ENCODE assay signal across 8 cellular contexts in the genomic region with DNA sequence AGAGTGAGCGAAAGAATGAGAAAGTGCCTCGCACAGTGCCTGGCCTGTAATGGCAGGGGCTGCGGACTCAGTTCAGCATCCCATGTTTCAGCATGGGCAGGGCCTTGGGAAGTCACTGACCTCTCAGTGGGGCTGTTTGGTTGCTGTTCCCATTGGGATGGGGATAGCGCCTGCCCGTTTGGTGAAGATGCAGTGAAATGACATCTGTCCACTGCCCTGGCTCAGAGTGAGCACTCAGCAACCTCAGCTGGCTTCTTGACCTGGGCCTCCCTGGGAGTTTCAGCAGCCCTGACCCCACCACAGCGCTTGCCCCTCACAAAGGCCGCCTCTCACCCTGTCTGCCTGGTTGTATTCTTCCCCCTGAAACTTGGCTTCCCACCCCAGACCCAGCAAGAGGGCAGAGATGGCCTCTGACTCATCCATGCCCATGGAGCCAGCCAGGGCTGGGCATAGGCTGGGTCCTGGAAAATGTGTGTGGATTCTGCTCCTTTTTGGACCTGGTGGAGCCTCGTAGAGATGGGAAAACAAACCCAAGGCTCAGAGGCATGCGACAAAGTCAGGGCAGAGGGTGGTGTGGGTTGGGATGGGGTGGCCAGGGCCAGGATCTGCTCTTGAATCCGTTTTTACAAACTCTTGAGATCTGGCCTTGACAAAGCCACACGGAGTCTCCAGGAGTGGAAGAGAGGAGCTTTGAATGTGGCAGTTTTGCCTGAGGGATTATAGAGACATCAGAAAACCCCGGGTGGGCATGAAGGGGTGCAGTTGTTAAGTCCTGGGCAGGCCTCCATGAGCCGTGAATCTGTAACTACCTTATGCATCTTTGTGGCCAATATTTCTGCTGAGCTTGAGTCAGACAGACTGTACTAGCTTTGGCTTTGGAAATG. TPM values are rescaled to one million over a fixed set of nuclear protein-coding genes. Genes with fewer than 3 reads are reported as not detected.
DNase-seq lines count a peak whose midpoint lies in the region; ATAC-seq, FAIRE-seq and TF ChIP-seq lines count a peak whose summit lies in the region.

No MANE protein-coding gene starts in this region.

- no peak for DNase-seq in CD4-positive, CD25-positive, alpha-beta regulatory T cell
- DNase-seq in PC-3 (peak; percentile 40), endothelial cell of umbilical vein (ENCODE audit: low read depth, low spot score) (peak; percentile 22), ovary (peak in 1 of 5 donors; percentile 35), Kasumi-1 (lab: John Stamatoyannopoulos, UW) (no peak), NCI-H1436 treated with DMSO at 0.1 percent for 48 hours (lab: John Stamatoyannopoulos, UW) (no peak), DMS114 treated with DMSO at 0.1 percent for 48 hours (lab: John Stamatoyannopoulos, UW; ENCODE audit: unreplicated experiment) (no peak), putamen (ENCODE audit: low spot score) (no peak)

- peaks cover 9% of the 10 kb centered on the region for H3K36me3 Mint-ChIP-seq in CD4-positive, CD25-positive, alpha-beta regulatory T cell

- dilution Hi-C loops in endothelial cell of umbilical vein (cut with MboI; ENCODE audit: extremely low pct_ligation_motif_present, low sequenced_read_pairs): no loop called here

- H3K4me1 Mint-ChIP-seq in CD4-positive, CD25-positive, alpha-beta regulatory T cell: peaks cover 0 to 42% (median 17%) of the 10 kb centered on the region in 4 donors

- peak overlapping the region; percentile 74 for H3K4me3 ChIP-seq in CD4-positive, CD25-positive, alpha-beta regulatory T cell (ENCODE audit: low read depth, low read length)
- H3K4me3 ChIP-seq in PC-3 (ENCODE audit: low read length): peak overlapping the region; percentile 74
- no peak overlapping the region for H3K4me3 ChIP-seq in endothelial cell of umbilical vein (replicated peaks in 1 of 3; ENCODE audit: insufficient read depth in 1 of 3, low read depth in 1 of 3, low read length in 3 of 3)
- H3K4me3 ChIP-seq in ovary: peak overlapping the region; percentile 64

- H4K20me1 ChIP-seq in PC-3 (ENCODE audit: low read length) (no peaks in the 10 kb centered on the region), endothelial cell of umbilical vein (replicated peaks; ENCODE audit: control insufficient read depth, extremely low read depth, insufficient read depth, low read length) (no peaks in the 10 kb centered on the region)

- peaks cover 22% of the 10 kb centered on the region for H3K4me1 ChIP-seq in CD4-positive, CD25-positive, alpha-beta regulatory T cell (ENCODE audit: control insufficient read depth, insufficient read depth, low read length, poor library complexity, severe bottlenecking)
- H3K4me1 ChIP-seq in PC-3 (ENCODE audit: insufficient read depth, low read length) (peaks cover 26% of the 10 kb centered on the region), endothelial cell of umbilical vein (ENCODE audit: control insufficient read depth, extremely low read depth, insufficient read depth, low read length) (peaks cover 18% of the 10 kb centered on the region), ovary (ENCODE audit: insufficient read depth) (peaks cover 10% of the 10 kb centered on the region)

- no peak for TF ChIP-seq EP300 in ovary (IDR thresholded peaks at IDR 0.05)

- H3K4me2 ChIP-seq in PC-3 (ENCODE audit: low read length) (peak overlapping the region; percentile 93), endothelial cell of umbilical vein (ENCODE audit: insufficient read depth, low read length) (peak overlapping the region; percentile 88)

- WGBS in ovary, 3 donors: 43 to 54% (median 50%) methylated on average over 13 of the region's 13 CpGs

- POLR2A ChIA-PET in PC-3 (lab: Charles Lee; ENCODE audit: unreplicated experiment): no interaction called here
- POLR2A ChIA-PET in endothelial cell of umbilical vein (lab: Charles Lee): no interaction called here

- BruUV-seq in PC-3 (replicated peaks; lab: Mats Ljungman, UMichigan) (TSS peak; percentile 34), endothelial cell of umbilical vein (replicated peaks; lab: Mats Ljungman, UMichigan) (no TSS peak)

- no peaks in the 10 kb centered on the region for H3F3A ChIP-seq in PC-3 (ENCODE audit: low read length, unreplicated experiment)

- no peak for FAIRE-seq in endothelial cell of umbilical vein (lab: Jason Lieb, UNC)

- intact Hi-C loops in PC-3 (cut with micrococcal nuclease) (no loop called here), endothelial cell of umbilical vein (cut with micrococcal nuclease) (loop anchor here (1.0 kb wide), 1 partner anchor 103 kb away; no protein-coding TSS in a partner anchor), ovary (cut with DNase I) (no loop called here)

- TF ChIP-seq POLR2A in endothelial cell of umbilical vein (IDR thresholded peaks at IDR 0.05; ENCODE audit: low read depth, low read length) (no peak), ovary (IDR thresholded peaks at IDR 0.05) (no peak)

- H3K27me3 ChIP-seq in CD4-positive, CD25-positive, alpha-beta regulatory T cell (ENCODE audit: control insufficient read depth, insufficient read depth, low read length): no peaks in the 10 kb centered on the region
- no peaks in the 10 kb centered on the region for H3K27me3 ChIP-seq in PC-3 (ENCODE audit: low read length)
- H3K27me3 ChIP-seq in endothelial cell of umbilical vein (ENCODE audit: control insufficient read depth in 2 of 2, insufficient read depth in 2 of 2, low read length in 2 of 2): no peaks in the 10 kb centered on the region
- H3K27me3 ChIP-seq in ovary: no peaks in the 10 kb centered on the region

- H3K9ac ChIP-seq in PC-3 (ENCODE audit: low read length) (peak overlapping the region; percentile 73; the same call in 1 of the 2 replicates), endothelial cell of umbilical vein (replicated peaks; ENCODE audit: extremely low read depth, insufficient read depth, low read length) (no peak overlapping the region)

- CTCF ChIA-PET in PC-3 (lab: Charles Lee): no interaction called here
- CTCF ChIA-PET in endothelial cell of umbilical vein (lab: Charles Lee): interaction anchor here (1.0 to 2.2 kb wide), 6 partner anchors 8 to 103 kb away, joined by 3 to 9 read pairs (median 4); no protein-coding TSS in a partner anchor

- no peaks in the 10 kb centered on the region for H3K9me2 ChIP-seq in PC-3 (replicated peaks; ENCODE audit: low read length)

- peak overlapping the region; percentile 81 for H3K27ac ChIP-seq in CD4-positive, CD25-positive, alpha-beta regulatory T cell (ENCODE audit: insufficient read depth, low read length, poor library complexity, severe bottlenecking)
- H3K27ac ChIP-seq in PC-3 (ENCODE audit: low read length) (no peak overlapping the region), endothelial cell of umbilical vein (ENCODE audit: insufficient read depth, low read depth, low read length) (no peak overlapping the region), ovary (peak overlapping the region in 1 of 2 donors; percentile 38)

- peaks cover 22% of the 10 kb centered on the region for H3K36me3 ChIP-seq in CD4-positive, CD25-positive, alpha-beta regulatory T cell (ENCODE audit: control insufficient read depth, insufficient read depth, low read length)
- peaks cover 3% of the 10 kb centered on the region; the same call in 1 of the 2 replicates for H3K36me3 ChIP-seq in PC-3 (ENCODE audit: low read depth, low read length)
- peaks cover 0 to 7% of the 10 kb centered on the region in 2 experiments for H3K36me3 ChIP-seq in endothelial cell of umbilical vein (ENCODE audit: control insufficient read depth in 2 of 2, extremely low read depth in 1 of 2, insufficient read depth in 2 of 2, low read length in 2 of 2)
- no peaks in the 10 kb centered on the region for H3K36me3 ChIP-seq in ovary

- H3K27ac Mint-ChIP-seq in CD4-positive, CD25-positive, alpha-beta regulatory T cell: peak overlapping the region; percentile 63 to 89 (median 82)

- no peaks in the 10 kb centered on the region for H3K9me1 ChIP-seq in endothelial cell of umbilical vein (replicated peaks; ENCODE audit: control insufficient read depth, extremely low read depth, insufficient read depth, low read length)

- H3K79me2 ChIP-seq in PC-3 (ENCODE audit: low read length) (peaks cover 37% of the 10 kb centered on the region), endothelial cell of umbilical vein (ENCODE audit: control insufficient read depth, insufficient read depth, low read length) (no peaks in the 10 kb centered on the region)

- peak overlapping the region; percentile 85 to 89 (median 89) for H3K4me3 Mint-ChIP-seq in CD4-positive, CD25-positive, alpha-beta regulatory T cell

- H3K9me3 ChIP-seq in CD4-positive, CD25-positive, alpha-beta regulatory T cell (ENCODE audit: control insufficient read depth in 2 of 2, low read length in 2 of 2): no peaks in the 10 kb centered on the region
- H3K9me3 ChIP-seq in PC-3 (ENCODE audit: low read length) (no peaks in the 10 kb centered on the region), endothelial cell of umbilical vein (replicated peaks; ENCODE audit: control insufficient read depth, insufficient read depth, low read length) (no peaks in the 10 kb centered on the region), ovary (no peaks in the 10 kb centered on the region)

- H2AFZ ChIP-seq in PC-3 (ENCODE audit: low read length) (no peak overlapping the region), endothelial cell of umbilical vein (ENCODE audit: low read depth, low read length) (no peak overlapping the region)

- peaks cover 4% of the 10 kb centered on the region for H3K27me3 Mint-ChIP-seq in CD4-positive, CD25-positive, alpha-beta regulatory T cell

- TF ChIP-seq CTCF in PC-3 (conservative IDR thresholded peaks at IDR 0.05; ENCODE audit: low read depth, low read length): no peak
- TF ChIP-seq CTCF in endothelial cell of umbilical vein (IDR thresholded peaks at IDR 0.05; ENCODE audit: extremely low read depth in 1 of 2, insufficient read depth in 1 of 2, low read depth in 1 of 2, low read length in 2 of 2): no peak
- no peak for TF ChIP-seq CTCF in ovary (IDR thresholded peaks at IDR 0.05)

- H3K9me3 Mint-ChIP-seq in CD4-positive, CD25-positive, alpha-beta regulatory T cell: no peaks in the 10 kb centered on the region

- ATAC-seq in CD4-positive, CD25-positive, alpha-beta regulatory T cell (ENCODE audit: low read depth in 2 of 2): no peak
- ATAC-seq in PC-3: peak; percentile 10; the same call in 1 of the 2 replicates

RNA-seq across cellular contexts. Expression of gene XKR8, which starts 1.2 kb away (rescaled TPM):
- 9.1 TPM for total RNA-seq in CD4-positive, CD25-positive, alpha-beta regulatory T cell
- 10 to 100 TPM; 10.3 to 20.3 (median 17.9) TPM for polyA plus RNA-seq in CD4-positive, CD25-positive, alpha-beta regulatory T cell
- 6.9 and 8.2 TPM in 2 replicates for total RNA-seq in PC-3 (2014; rRNA removed)
- total RNA-seq in endothelial cell of umbilical vein: 10.0 TPM in 2 replicates
- 13.1 and 15.2 TPM in 2 replicates for polyA plus RNA-seq in endothelial cell of umbilical vein
- polyA plus RNA-seq in endothelial cell of umbilical vein (2011; cell fraction: cytosol; rRNA removed): 10.2 and 11.3 TPM in 2 replicates
- 4.1 and 4.6 TPM in 2 replicates for polyA plus RNA-seq in endothelial cell of umbilical vein (2011; cell fraction: nucleus; rRNA removed)
- polyA plus RNA-seq in endothelial cell of umbilical vein (2012): 6.4 and 6.8 TPM in 2 replicates
- polyA minus RNA-seq in endothelial cell of umbilical vein: 6.7 and 8.8 TPM in 2 replicates
- polyA minus RNA-seq in endothelial cell of umbilical vein (2011; cell fraction: cytosol; rRNA and poly(A)+ RNA removed): 0.82 TPM
- 1.5 and 2.0 TPM in 2 replicates for polyA minus RNA-seq in endothelial cell of umbilical vein (2011; cell fraction: nucleus; rRNA and poly(A)+ RNA removed)
- 1 to 10 TPM; 3.9 to 6.1 (median 5.3) TPM for total RNA-seq in ovary
- polyA plus RNA-seq in ovary: 1 to 10 TPM; 4.7 to 6.0 TPM

RNA-seq across cellular contexts. Expression of gene SMPDL3B, which starts 26.2 kb away (rescaled TPM):
- 0.32 TPM for total RNA-seq in CD4-positive, CD25-positive, alpha-beta regulatory T cell
- under 1 TPM in 2 of 4 donors, not detected in 2; 0.24 to 0.50 TPM for polyA plus RNA-seq in CD4-positive, CD25-positive, alpha-beta regulatory T cell
- total RNA-seq in PC-3 (2014; rRNA removed) (19.6 and 25.7 TPM in 2 replicates), endothelial cell of umbilical vein (0.23 TPM in 1 of 2 replicates, not detected in the other), ovary (10 to 100 TPM in 1 of 7 donors, 1 to 10 TPM in 1, under 1 TPM in 3, not detected in 2; 0.40 to 21.1 (median 0.77) TPM)
- polyA plus RNA-seq in endothelial cell of umbilical vein (1.2 and 1.3 TPM in 2 replicates), ovary (under 1 TPM; 0.23 to 0.32 TPM)
- polyA plus RNA-seq in endothelial cell of umbilical vein (2011; cell fraction: cytosol; rRNA removed): 0.74 and 0.90 TPM in 2 replicates
- polyA plus RNA-seq in endothelial cell of umbilical vein (2011; cell fraction: nucleus; rRNA removed): 0.40 and 0.60 TPM in 2 replicates
- polyA plus RNA-seq in endothelial cell of umbilical vein (2012): 0.50 and 1.6 TPM in 2 replicates
- polyA minus RNA-seq in endothelial cell of umbilical vein: 0.81 and 1.0 TPM in 2 replicates
- 4.2 TPM for polyA minus RNA-seq in endothelial cell of umbilical vein (2011; cell fraction: cytosol; rRNA and poly(A)+ RNA removed)
- polyA minus RNA-seq in endothelial cell of umbilical vein (2011; cell fraction: nucleus; rRNA and poly(A)+ RNA removed): not detected in 2 replicates

RNA-seq across cellular contexts. Expression of gene RPA2, which starts 46.6 kb away (rescaled TPM):
- 36.6 TPM for total RNA-seq in CD4-positive, CD25-positive, alpha-beta regulatory T cell
- 100 to 1,000 TPM; 199 to 237 (median 206) TPM for polyA plus RNA-seq in CD4-positive, CD25-positive, alpha-beta regulatory T cell
- total RNA-seq in PC-3 (2014; rRNA removed): 139 and 171 TPM in 2 replicates
- total RNA-seq in endothelial cell of umbilical vein: 29.4 and 29.8 TPM in 2 replicates
- polyA plus RNA-seq in endothelial cell of umbilical vein: 21.9 and 22.0 TPM in 2 replicates
- polyA plus RNA-seq in endothelial cell of umbilical vein (2011; cell fraction: cytosol; rRNA removed): 32.3 and 36.2 TPM in 2 replicates
- polyA plus RNA-seq in endothelial cell of umbilical vein (2011; cell fraction: nucleus; rRNA removed): 19.5 and 20.5 TPM in 2 replicates
- 27.3 and 31.8 TPM in 2 replicates for polyA plus RNA-seq in endothelial cell of umbilical vein (2012)
- 13.7 and 16.6 TPM in 2 replicates for polyA minus RNA-seq in endothelial cell of umbilical vein
- polyA minus RNA-seq in endothelial cell of umbilical vein (2011; cell fraction: cytosol; rRNA and poly(A)+ RNA removed): 28.5 TPM
- 6.9 and 9.0 TPM in 2 replicates for polyA minus RNA-seq in endothelial cell of umbilical vein (2011; cell fraction: nucleus; rRNA and poly(A)+ RNA removed)
- 10 to 100 TPM; 24.8 to 54.6 (median 36.6) TPM for total RNA-seq in ovary
- polyA plus RNA-seq in ovary: 10 to 100 TPM; 44.3 to 93.1 TPM

Comparison
In these comparisons a context has a peak if more than half of its experiments do, and no peak if none do; other contexts are left out.
1. DNase-seq: peak in PC-3 (single experiment) and endothelial cell of umbilical vein (single experiment); none in CD4-positive, CD25-positive, alpha-beta regulatory T cell (0 of 3), Kasumi-1 (0 of 2), NCI-H1436 treated with DMSO at 0.1 percent for 48 hours (single experiment), DMS114 treated with DMSO at 0.1 percent for 48 hours (single experiment) and putamen (single experiment).
2. H3K4me3 ChIP-seq: peak in CD4-positive, CD25-positive, alpha-beta regulatory T cell (single experiment), PC-3 (single experiment) and ovary (single experiment); none in endothelial cell of umbilical vein (0 of 3).